Comparison of ENCODE assay signal across 30 cellular contexts in the genomic region with DNA sequence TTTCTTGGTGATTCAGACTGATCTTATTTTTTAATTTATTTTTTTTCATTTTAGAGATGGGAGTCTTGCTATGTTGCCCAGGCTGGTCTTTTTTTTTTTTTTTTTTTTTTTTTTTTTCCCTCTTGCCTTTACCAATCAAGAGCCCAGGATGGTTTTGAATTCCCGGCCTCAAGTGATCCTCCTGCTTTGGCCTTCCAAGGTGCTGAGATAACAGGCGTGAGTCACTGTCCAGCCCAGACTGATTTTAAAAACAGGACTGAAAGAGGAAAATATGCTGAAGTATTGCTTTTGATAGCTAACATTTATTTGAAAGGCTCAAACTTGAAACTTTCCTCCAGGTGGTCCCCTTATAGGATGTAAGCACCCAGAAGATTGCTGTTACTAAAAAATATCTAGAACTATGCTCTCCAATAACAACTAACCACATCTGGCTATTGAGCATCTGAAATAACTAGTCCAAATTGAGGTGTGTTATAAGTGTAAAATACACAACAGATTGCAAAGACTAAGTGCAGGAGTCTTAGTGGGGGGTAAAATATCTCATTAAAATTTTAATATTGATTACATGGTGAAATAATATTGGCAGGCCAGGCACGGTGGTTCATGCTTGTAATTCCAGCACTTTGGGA.
"Had no signal": no experiment of that assay in that cellular context is flagged by ENCODE, and none has a peak within 500 bp of the region (broad histone marks: within the 10 kb centered on the region; RNA-seq: fewer than 3 reads in every experiment).

No MANE protein-coding gene starts in this region.

- DNase-seq: activated CD4-positive, alpha-beta memory T cell treated with anti-CD3 and anti-CD28 coated beads, Interleukin-2, amount 10 ng/mL, durations not matched to agents 7 days and 5 days; activated CD4-positive, alpha-beta T cell treated with anti-CD3 and anti-CD28 coated beads for 1 hour; activated CD4-positive, alpha-beta T cell treated with anti-CD3 and anti-CD28 coated beads for 48 hours; activated CD4-positive, CD25-positive, alpha-beta regulatory T cell; activated CD8-positive, alpha-beta memory T cell treated with anti-CD3 and anti-CD28 coated beads for 24 hours; activated CD8-positive, alpha-beta memory T cell treated with anti-CD3 and anti-CD28 coated beads, Interleukin-2, amount 10 ng/mL, durations not matched to agents 7 days and 5 days; activated CD8-positive, alpha-beta memory T cell treated with anti-CD3 and anti-CD28 coated beads, Interleukin-2, amount 50 U/mL, for 48 hours; activated effector memory CD4-positive, alpha-beta T cell treated with anti-CD3 and anti-CD28 coated beads, Interleukin-2, amount 50 U/mL, for 16 hours; activated naive CD4-positive, alpha-beta T cell; activated naive CD8-positive, alpha-beta T cell treated with anti-CD3 and anti-CD28 coated beads, Interleukin-2, amount 10 ng/mL, durations not matched to agents 7 days and 5 days; activated T-cell treated with anti-CD3 and anti-CD28 coated beads, Interleukin-2, amount 50 U/mL, for 1 hour; activated T-cell treated with anti-CD3 and anti-CD28 coated beads, Interleukin-2, amount 50 U/mL, for 72 hours; anterior cingulate cortex; central memory CD4-positive, alpha-beta T cell; NCI-H1105; NCI-H1417 treated with DMSO at 0.1 percent for 48 hours; NCI-H187 treated with DMSO at 0.1 percent for 48 hours; NCI-H2081; NCI-H2171 treated with DMSO at 0.1 percent for 48 hours; NCI-H2227 treated with DMSO at 0.1 percent for 48 hours; NCI-H446 treated with DMSO at 0.1 percent for 48 hours; NCI-H524; SHP77; SJCRH30; T1000; WERI-Rb-1 had no signal

- H3K4me3 ChIP-seq: SJCRH30, SK-N-MC had no signal

- H3K9me3 ChIP-seq: SJCRH30 had no signal

- H3K27ac ChIP-seq: SJCRH30, SK-N-MC, WERI-Rb-1 had no signal

- FAIRE-seq: colon had no signal

- H3K4me1 ChIP-seq: SJCRH30 had no signal

- ATAC-seq: activated CD8-positive, alpha-beta memory T cell treated with anti-CD3 and anti-CD28 coated beads, Interleukin-2, amount 10 ng/mL, durations not matched to agents 7 days and 5 days; activated T-cell treated with anti-CD3 and anti-CD28 coated beads, Interleukin-2, amount 50 U/mL, for 72 hours; activated T-helper 17 cell treated with anti-CD3 and anti-CD28 coated beads, Interleukin-2, amount 50 U/mL, for 72 hours; Panc1 had no signal

- H3K27me3 ChIP-seq: SJCRH30 had no signal
